ENCODE assay signal across 33 cellular contexts in genomic region chr16:57949013-57949412, GRCh38. TPM values are rescaled to one million over a fixed set of nuclear protein-coding genes. Genes with fewer than 3 reads are reported as not detected.
"Had no signal": no experiment of that assay in that cellular context is flagged by ENCODE, and none has a peak within 500 bp of the region (broad histone marks: within the 10 kb centered on the region; RNA-seq: fewer than 3 reads in every experiment).

No MANE protein-coding gene starts in this region.

- H3K27ac ChIP-seq: adrenal gland, ascending aorta, brain microvascular endothelial cell, hepatocyte, sigmoid colon, testis, vagina had no signal

- H3K4me1 ChIP-seq: adrenal gland, ascending aorta, sigmoid colon, testis, vagina had no signal

- DNase-seq: activated B cell treated with CpG ODN at 0.5 μM for 24 hours; activated CD4-positive, alpha-beta T cell treated with anti-CD3 and anti-CD28 coated beads for 36 hours; activated CD4-positive, alpha-beta T cell treated with anti-CD3 and anti-CD28 coated beads, Interleukin-2, amount 50 U/mL, for 4 hours; activated CD8-positive, alpha-beta memory T cell treated with anti-CD3 and anti-CD28 coated beads, Interleukin-2, amount 50 U/mL, for 48 hours; activated naive CD4-positive, alpha-beta T cell; activated T-cell treated with anti-CD3 and anti-CD28 coated beads, Interleukin-2, amount 50 U/mL, for 4 hours; adrenal gland; brain microvascular endothelial cell; caudate nucleus; dermis blood vessel endothelial cell; effector memory CD4-positive, alpha-beta T cell; foreskin melanocyte; glutamatergic neuron; naive thymus-derived CD4-positive, alpha-beta T cell; retina; sigmoid colon; stimulated activated CD4-positive, alpha-beta T cell treated with anti-CD3 and anti-CD28 coated beads, Interleukin-2, amount 100 ng/mL, for 48 hours; stimulated activated naive CD4-positive, alpha-beta T cell; T-helper 9 cell; testis had no signal

- H3K4me3 ChIP-seq: adrenal gland, ascending aorta, hepatocyte, lung, sigmoid colon, smooth muscle cell, testis, vagina had no signal

- H3K4me2 ChIP-seq: hepatocyte, smooth muscle cell had no signal

- H3K36me3 ChIP-seq: adrenal gland, ascending aorta, brain microvascular endothelial cell, sigmoid colon, vagina had no signal

- ATAC-seq: activated CD4-positive, alpha-beta T cell treated with anti-CD3 and anti-CD28 coated beads for 36 hours; activated T-cell treated with anti-CD3 and anti-CD28 coated beads, Interleukin-2, amount 50 U/mL, for 4 hours; esophagus mucosa; left lobe of liver; naive thymus-derived CD4-positive, alpha-beta T cell had no signal

- H3K9me3 ChIP-seq: adrenal gland, ascending aorta, sigmoid colon, testis, vagina had no signal

- H2AFZ ChIP-seq: hepatocyte had no signal

- H3K27me3 ChIP-seq: adrenal gland, ascending aorta, brain microvascular endothelial cell, hepatocyte, testis, vagina had no signal

RNA-seq across cellular contexts. Expression of gene CNGB1, which starts 21.9 kb away (rescaled TPM):
- total RNA-seq: activated B cell treated with CpG ODN at 0.5 μM for 24 hours; activated CD4-positive, alpha-beta T cell treated with anti-CD3 and anti-CD28 coated beads for 36 hours; activated CD8-positive, alpha-beta memory T cell treated with anti-CD3 and anti-CD28 coated beads for 36 hours; activated T-cell treated with anti-CD3 and anti-CD28 coated beads, Interleukin-2, amount 50 U/mL, for 4 hours; activated T-helper 2 cell treated with anti-CD3 and anti-CD28 coated beads, Interferon-gamma antibody, Interleukin-2, Interleukin-4, amounts not matched to agents 10 μg/mL and 5 μg/mL and 100 μg/mL, durations not matched to agents 14 hours and 24 hours and 36 hours; ascending aorta; dermis blood vessel endothelial cell; endothelial cell of umbilical vein; hepatocyte; kidney epithelial cell; left lobe of liver; naive thymus-derived CD4-positive, alpha-beta T cell; osteocyte; progenitor cell of endocrine pancreas; smooth muscle cell; vagina had no signal
- polyA plus RNA-seq: endothelial cell of umbilical vein; hepatocyte; naive thymus-derived CD4-positive, alpha-beta T cell; smooth muscle cell had no signal
